Comparison of ENCODE assay signal across 8 cellular contexts in the genomic region with DNA sequence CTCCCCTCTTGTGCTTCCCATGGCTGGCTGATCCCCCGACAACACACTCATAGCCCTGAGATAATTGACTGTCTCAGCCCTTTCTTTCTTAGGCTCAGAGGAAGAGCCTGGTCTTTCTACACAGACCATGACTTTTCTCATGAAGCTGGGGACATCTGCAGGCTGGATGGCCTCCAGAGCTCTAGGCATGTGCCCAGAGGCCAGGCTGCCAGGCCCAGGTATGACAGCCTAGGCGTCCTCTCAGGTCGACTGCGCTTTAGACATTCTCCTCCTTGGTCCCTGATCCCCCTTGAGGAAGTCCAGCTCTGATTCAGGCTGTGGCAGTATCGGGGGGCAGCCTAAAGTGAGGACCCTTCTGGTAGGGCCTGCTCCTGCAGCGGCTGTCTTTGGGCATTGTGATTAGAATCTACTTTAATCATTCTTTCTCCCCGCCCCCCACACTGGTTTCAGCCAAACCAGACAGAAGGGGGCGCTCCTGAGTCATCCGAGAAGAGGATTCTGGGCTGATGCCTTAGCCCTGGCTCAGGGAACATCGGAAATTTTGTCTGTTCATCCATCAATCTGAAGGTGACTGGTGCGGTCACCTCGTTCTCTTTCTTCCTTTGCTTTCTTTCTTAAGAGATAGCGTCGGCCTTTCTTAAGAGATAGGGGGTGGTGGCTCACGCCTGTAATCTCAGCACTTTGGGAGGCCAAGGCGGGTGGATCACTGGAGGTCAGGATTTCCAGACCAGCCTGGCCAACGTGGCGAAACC.
DNase-seq lines count a peak whose midpoint lies in the region; ATAC-seq and TF ChIP-seq lines count a peak whose summit lies in the region.

No MANE protein-coding gene starts in this region.

- H3K9me3 ChIP-seq in lung (ENCODE audit: control insufficient read depth in 2 of 2, insufficient read depth in 1 of 2, low read length in 1 of 2): no peaks in the 10 kb centered on the region

- H3K27ac ChIP-seq in lung (ENCODE audit: low read depth in 1 of 2, low read length in 1 of 2): no peak overlapping the region

- no peaks in the 10 kb centered on the region for H3K36me3 ChIP-seq in lung (ENCODE audit: control insufficient read depth in 2 of 2, insufficient read depth in 2 of 2, low read length in 2 of 2)

- DNase-seq in SIG-M5 treated with dmso at 0.1 percent for 504 hours (lab: John Stamatoyannopoulos, UW; ENCODE audit: unreplicated experiment) (peak; percentile 68), SIG-M5 (lab: John Stamatoyannopoulos, UW) (no peak), NCI-H510A treated with DMSO at 0.1 percent for 48 hours (lab: John Stamatoyannopoulos, UW) (peak; percentile 63), ecto neural progenitor cell (ENCODE audit: low spot score) (peak; percentile 89), lung (ENCODE audit: low spot score) (peak; percentile 81)
- peak; percentile 63 to 77 for DNase-seq in activated CD4-positive, alpha-beta T cell treated with anti-CD3 and anti-CD28 coated beads, Interleukin-2, amount 50 U/mL, for 24 hours (ENCODE audit: low read depth in 1 of 2, low spot score in 1 of 2)
- peak; percentile 29 for DNase-seq in stimulated activated CD8-positive, alpha-beta memory T cell treated with anti-CD3 and anti-CD28 coated beads, Interleukin-12 subunit alpha, Interleukin-12 subunit beta, amount 100 ng/mL, for 4 hours (ENCODE audit: low read depth)

- ATAC-seq in lung (ENCODE audit: insufficient read depth, low FRiP score) (no peak), HG03280 (IDR thresholded peaks at IDR 0.05; ENCODE audit: unreplicated experiment) (no peak)

- peak; percentile 71 for TF ChIP-seq CTCF in lung (IDR thresholded peaks at IDR 0.05; ENCODE audit: control extremely low read depth, extremely low read depth)

- H3K27me3 ChIP-seq in lung (ENCODE audit: control insufficient read depth, insufficient read depth): no peaks in the 10 kb centered on the region

- no peak overlapping the region for H3K4me3 ChIP-seq in lung

- peaks cover 0 to 2% of the 10 kb centered on the region in 2 donors for H3K4me1 ChIP-seq in lung (ENCODE audit: control insufficient read depth in 2 of 2, insufficient read depth in 2 of 2, low read length in 2 of 2)

- WGBS in lung, 2 donors: 46 to 51% methylated on average over 18 of the region's 18 CpGs
